7 cellular contexts compared by ENCODE assay signal in genomic region chr11:112723676-112724075, GRCh38.
"Had no signal": no experiment of that assay in that cellular context is flagged by ENCODE, and none has a peak within 500 bp of the region (broad histone marks: within the 10 kb centered on the region; RNA-seq: fewer than 3 reads in every experiment).

No MANE protein-coding gene starts in this region.

- H3K4me3 Mint-ChIP-seq: HFFc6 had no signal

- H3K9me3 ChIP-seq: HAP-1 had no signal

- H3K4me1 ChIP-seq: HAP-1 had no signal

- H3K27ac Mint-ChIP-seq: HFFc6 had no signal

- H3K4me3 ChIP-seq: GM23248, HAP-1 had no signal

- DNase-seq: GM23248, GOT3, H7, HFFc6, IMR-90 had no signal

- H3K9ac ChIP-seq: GM23248 had no signal

- H3K27ac ChIP-seq: GM23248 had no signal

- ATAC-seq: HCT116 had no signal

- H3K36me3 ChIP-seq: HAP-1 had no signal

- H2AFZ ChIP-seq: GM23248 had no signal
